Comparison of ENCODE assay signal across 1 cellular context in genomic region chr22:24231706-24232105, GRCh38.
TF ChIP-seq lines count a peak whose summit lies in the region.

No MANE protein-coding gene starts in this region.

TF ChIP-seq in SK-N-SH, 30 proteins besides CTCF, POLR2A, EP300 and RAD21 (continued from another document):
- TF ChIP-seq MAX (IDR thresholded peaks at IDR 0.05; ENCODE audit: low read depth) (no peak), JUND (IDR thresholded peaks at IDR 0.05) (no peak), USF2 (IDR thresholded peaks at IDR 0.05; ENCODE audit: borderline replicate concordance, low read depth, low read length) (no peak), MXI1 (IDR thresholded peaks at IDR 0.05; ENCODE audit: low read depth, low read length) (no peak), RFX5 (IDR thresholded peaks at IDR 0.05; ENCODE audit: low read length) (no peak), TEAD4 (IDR thresholded peaks at IDR 0.05; ENCODE audit: borderline replicate concordance, insufficient read depth) (no peak), NFIC (IDR thresholded peaks at IDR 0.05; ENCODE audit: borderline replicate concordance) (no peak), SIN3A (IDR thresholded peaks at IDR 0.05; ENCODE audit: borderline replicate concordance, low read depth, low read length) (no peak)
